1 cellular context compared by ENCODE assay signal in the genomic region with DNA sequence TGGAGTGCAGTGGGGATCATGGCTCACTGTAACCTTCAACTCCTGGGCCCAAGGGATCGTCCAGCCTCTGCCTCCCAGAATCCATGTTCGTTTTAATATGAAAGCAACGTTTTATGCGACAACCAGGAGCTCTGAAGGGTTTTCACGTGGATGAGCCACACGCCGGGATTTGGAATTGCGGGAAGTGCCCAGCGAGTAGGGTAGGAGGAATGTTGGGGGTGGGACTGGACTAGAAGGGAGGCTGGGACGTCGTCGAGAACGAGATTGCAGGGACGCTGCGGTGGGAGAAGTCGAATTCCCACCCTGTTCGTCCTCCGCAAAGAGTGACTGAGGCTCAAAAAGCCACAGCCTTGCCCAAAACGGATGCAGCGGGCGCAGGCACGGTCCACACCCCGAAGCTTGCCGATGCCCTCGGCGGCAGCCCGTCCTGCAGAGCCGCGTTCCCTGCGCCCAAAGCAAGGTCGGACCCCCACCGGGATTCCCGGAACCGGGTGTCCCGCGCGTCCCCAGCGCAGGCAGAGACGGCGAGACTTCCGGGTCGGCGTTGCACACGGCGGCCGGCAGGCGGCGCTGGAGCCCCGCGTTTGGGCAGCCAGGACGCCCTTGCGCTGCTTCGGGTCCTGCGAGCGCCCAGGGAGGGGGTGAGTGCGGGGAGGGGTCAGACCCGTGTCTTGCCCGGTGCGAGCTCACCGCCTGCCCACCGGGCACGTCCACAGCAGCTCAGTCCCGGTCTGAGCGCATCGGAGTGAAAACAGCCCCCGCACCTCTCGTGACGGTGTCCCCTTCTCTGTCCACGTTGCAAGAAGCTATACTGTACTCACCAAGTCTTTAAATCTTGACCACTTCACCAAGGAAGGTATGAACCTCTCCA.
TF ChIP-seq lines count a peak whose summit lies in the region.

No MANE protein-coding gene starts in this region.

TF ChIP-seq in HepG2, 621 proteins besides CTCF, POLR2A, EP300 and RAD21 (continued from another document and continues in another):
- TF ChIP-seq, protein P1, sequence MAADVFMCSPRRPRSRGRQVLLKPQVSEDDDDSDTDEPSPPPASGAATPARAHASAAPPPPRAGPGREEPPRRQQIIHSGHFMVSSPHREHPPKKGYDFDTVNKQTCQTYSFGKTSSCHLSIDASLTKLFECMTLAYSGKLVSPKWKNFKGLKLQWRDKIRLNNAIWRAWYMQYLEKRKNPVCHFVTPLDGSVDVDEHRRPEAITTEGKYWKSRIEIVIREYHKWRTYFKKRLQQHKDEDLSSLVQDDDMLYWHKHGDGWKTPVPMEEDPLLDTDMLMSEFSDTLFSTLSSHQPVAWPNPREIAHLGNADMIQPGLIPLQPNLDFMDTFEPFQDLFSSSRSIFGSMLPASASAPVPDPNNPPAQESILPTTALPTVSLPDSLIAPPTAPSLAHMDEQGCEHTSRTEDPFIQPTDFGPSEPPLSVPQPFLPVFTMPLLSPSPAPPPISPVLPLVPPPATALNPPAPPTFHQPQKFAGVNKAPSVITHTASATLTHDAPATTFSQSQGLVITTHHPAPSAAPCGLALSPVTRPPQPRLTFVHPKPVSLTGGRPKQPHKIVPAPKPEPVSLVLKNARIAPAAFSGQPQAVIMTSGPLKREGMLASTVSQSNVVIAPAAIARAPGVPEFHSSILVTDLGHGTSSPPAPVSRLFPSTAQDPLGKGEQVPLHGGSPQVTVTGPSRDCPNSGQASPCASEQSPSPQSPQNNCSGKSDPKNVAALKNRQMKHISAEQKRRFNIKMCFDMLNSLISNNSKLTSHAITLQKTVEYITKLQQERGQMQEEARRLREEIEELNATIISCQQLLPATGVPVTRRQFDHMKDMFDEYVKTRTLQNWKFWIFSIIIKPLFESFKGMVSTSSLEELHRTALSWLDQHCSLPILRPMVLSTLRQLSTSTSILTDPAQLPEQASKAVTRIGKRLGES (CRISPR knock-in tag; IDR thresholded peaks at IDR 0.05; ENCODE audit: borderline replicate concordance), result 0 out of 2 replicates have a peak, but pooled peaks have one; percentile 59
- TF ChIP-seq ZNF589 (CRISPR knock-in tag; conservative IDR thresholded peaks at IDR 0.05) (peak; percentile 92; the same call in 1 of the 2 replicates), FOXP1 (IDR thresholded peaks at IDR 0.05) (no peak), FOXP1 (CRISPR knock-in tag; IDR thresholded peaks at IDR 0.05) (no peak), STAG1 (CRISPR knock-in tag; IDR thresholded peaks at IDR 0.05) (peak; percentile 99), ZNF749 (CRISPR knock-in tag; IDR thresholded peaks at IDR 0.05; ENCODE audit: borderline replicate concordance) (peak; percentile 86; the same call in 1 of the 2 replicates), REXO4 (CRISPR knock-in tag; IDR thresholded peaks at IDR 0.05; ENCODE audit: borderline replicate concordance) (no peak; the same call in 1 of the 2 replicates), ZSCAN20 (CRISPR knock-in tag; IDR thresholded peaks at IDR 0.05; ENCODE audit: borderline replicate concordance) (peak; percentile 83; the same call in 1 of the 2 replicates), HIVEP1 (CRISPR knock-in tag; IDR thresholded peaks at IDR 0.05) (peak; percentile 99), KLF13 (CRISPR knock-in tag; IDR thresholded peaks at IDR 0.05) (peak; percentile 98; the same call in 1 of the 2 replicates), ZNF333 (CRISPR knock-in tag; IDR thresholded peaks at IDR 0.05; ENCODE audit: borderline replicate concordance) (peak; percentile 93; the same call in 1 of the 2 replicates), ZNF629 (CRISPR knock-in tag; conservative IDR thresholded peaks at IDR 0.05) (peak; percentile 44; the same call in 1 of the 2 replicates), ZNF552 (CRISPR knock-in tag; IDR thresholded peaks at IDR 0.05; ENCODE audit: borderline replicate concordance) (peak; percentile 97), IRX3 (CRISPR knock-in tag; IDR thresholded peaks at IDR 0.05; ENCODE audit: borderline replicate concordance, low read depth) (peak; percentile 95; the same call in 1 of the 2 replicates), RBAK (CRISPR knock-in tag; IDR thresholded peaks at IDR 0.05) (0 out of 2 replicates have a peak, but pooled peaks have one; percentile 49), STAT5B (CRISPR knock-in tag; IDR thresholded peaks at IDR 0.05) (peak; percentile 53; the same call in 1 of the 2 replicates), FOXC1 (CRISPR knock-in tag; IDR thresholded peaks at IDR 0.05; ENCODE audit: borderline replicate concordance) (peak; percentile 95), PCBP2 (optimal IDR thresholded peaks at IDR 0.05; ENCODE audit: low read depth, low read length, poor library complexity, severe bottlenecking) (no peak), SMC3 (IDR thresholded peaks at IDR 0.05; ENCODE audit: low read length) (peak; percentile 24; the same call in 1 of the 2 replicates), ZNF570 (CRISPR knock-in tag; IDR thresholded peaks at IDR 0.05; ENCODE audit: borderline replicate concordance) (no peak), ZFP36 (IDR thresholded peaks at IDR 0.05; ENCODE audit: borderline replicate concordance, low read depth, low read length, partially characterized antibody) (no peak), KLF16 (CRISPR knock-in tag; IDR thresholded peaks at IDR 0.05) (peak in 1 of 2 experiments; percentile 98; a peak in 2 of 4 replicates), JUN (CRISPR knock-in tag; IDR thresholded peaks at IDR 0.05) (peak; percentile 73; the same call in 1 of the 2 replicates), ZIK1 (CRISPR knock-in tag; IDR thresholded peaks at IDR 0.05; ENCODE audit: borderline replicate concordance, low read depth) (peak; percentile 49; the same call in 1 of the 2 replicates), JUND (CRISPR knock-in tag; IDR thresholded peaks at IDR 0.05) (peak; percentile 60), ZFP37 (CRISPR knock-in tag; IDR thresholded peaks at IDR 0.05; ENCODE audit: borderline replicate concordance) (no peak), TBX2 (CRISPR knock-in tag; IDR thresholded peaks at IDR 0.05; ENCODE audit: borderline replicate concordance) (peak; percentile 92), HOXD1 (CRISPR knock-in tag; IDR thresholded peaks at IDR 0.05) (peak; percentile 83)
- TF ChIP-seq, protein P2, sequence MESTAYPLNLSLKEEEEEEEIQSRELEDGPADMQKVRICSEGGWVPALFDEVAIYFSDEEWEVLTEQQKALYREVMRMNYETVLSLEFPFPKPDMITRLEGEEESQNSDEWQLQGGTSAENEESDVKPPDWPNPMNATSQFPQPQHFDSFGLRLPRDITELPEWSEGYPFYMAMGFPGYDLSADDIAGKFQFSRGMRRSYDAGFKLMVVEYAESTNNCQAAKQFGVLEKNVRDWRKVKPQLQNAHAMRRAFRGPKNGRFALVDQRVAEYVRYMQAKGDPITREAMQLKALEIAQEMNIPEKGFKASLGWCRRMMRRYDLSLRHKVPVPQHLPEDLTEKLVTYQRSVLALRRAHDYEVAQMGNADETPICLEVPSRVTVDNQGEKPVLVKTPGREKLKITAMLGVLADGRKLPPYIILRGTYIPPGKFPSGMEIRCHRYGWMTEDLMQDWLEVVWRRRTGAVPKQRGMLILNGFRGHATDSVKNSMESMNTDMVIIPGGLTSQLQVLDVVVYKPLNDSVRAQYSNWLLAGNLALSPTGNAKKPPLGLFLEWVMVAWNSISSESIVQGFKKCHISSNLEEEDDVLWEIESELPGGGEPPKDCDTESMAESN (CRISPR knock-in tag; conservative IDR thresholded peaks at IDR 0.05), result peak; percentile 99
- TF ChIP-seq, protein P3, sequence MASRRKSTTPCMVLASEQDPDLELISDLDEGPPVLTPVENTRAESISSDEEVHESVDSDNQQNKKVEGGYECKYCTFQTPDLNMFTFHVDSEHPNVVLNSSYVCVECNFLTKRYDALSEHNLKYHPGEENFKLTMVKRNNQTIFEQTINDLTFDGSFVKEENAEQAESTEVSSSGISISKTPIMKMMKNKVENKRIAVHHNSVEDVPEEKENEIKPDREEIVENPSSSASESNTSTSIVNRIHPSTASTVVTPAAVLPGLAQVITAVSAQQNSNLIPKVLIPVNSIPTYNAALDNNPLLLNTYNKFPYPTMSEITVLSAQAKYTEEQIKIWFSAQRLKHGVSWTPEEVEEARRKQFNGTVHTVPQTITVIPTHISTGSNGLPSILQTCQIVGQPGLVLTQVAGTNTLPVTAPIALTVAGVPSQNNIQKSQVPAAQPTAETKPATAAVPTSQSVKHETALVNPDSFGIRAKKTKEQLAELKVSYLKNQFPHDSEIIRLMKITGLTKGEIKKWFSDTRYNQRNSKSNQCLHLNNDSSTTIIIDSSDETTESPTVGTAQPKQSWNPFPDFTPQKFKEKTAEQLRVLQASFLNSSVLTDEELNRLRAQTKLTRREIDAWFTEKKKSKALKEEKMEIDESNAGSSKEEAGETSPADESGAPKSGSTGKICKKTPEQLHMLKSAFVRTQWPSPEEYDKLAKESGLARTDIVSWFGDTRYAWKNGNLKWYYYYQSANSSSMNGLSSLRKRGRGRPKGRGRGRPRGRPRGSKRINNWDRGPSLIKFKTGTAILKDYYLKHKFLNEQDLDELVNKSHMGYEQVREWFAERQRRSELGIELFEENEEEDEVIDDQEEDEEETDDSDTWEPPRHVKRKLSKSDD (CRISPR knock-in tag; IDR thresholded peaks at IDR 0.05; ENCODE audit: low read depth), result peak; percentile 77
- TF ChIP-seq, protein P4, sequence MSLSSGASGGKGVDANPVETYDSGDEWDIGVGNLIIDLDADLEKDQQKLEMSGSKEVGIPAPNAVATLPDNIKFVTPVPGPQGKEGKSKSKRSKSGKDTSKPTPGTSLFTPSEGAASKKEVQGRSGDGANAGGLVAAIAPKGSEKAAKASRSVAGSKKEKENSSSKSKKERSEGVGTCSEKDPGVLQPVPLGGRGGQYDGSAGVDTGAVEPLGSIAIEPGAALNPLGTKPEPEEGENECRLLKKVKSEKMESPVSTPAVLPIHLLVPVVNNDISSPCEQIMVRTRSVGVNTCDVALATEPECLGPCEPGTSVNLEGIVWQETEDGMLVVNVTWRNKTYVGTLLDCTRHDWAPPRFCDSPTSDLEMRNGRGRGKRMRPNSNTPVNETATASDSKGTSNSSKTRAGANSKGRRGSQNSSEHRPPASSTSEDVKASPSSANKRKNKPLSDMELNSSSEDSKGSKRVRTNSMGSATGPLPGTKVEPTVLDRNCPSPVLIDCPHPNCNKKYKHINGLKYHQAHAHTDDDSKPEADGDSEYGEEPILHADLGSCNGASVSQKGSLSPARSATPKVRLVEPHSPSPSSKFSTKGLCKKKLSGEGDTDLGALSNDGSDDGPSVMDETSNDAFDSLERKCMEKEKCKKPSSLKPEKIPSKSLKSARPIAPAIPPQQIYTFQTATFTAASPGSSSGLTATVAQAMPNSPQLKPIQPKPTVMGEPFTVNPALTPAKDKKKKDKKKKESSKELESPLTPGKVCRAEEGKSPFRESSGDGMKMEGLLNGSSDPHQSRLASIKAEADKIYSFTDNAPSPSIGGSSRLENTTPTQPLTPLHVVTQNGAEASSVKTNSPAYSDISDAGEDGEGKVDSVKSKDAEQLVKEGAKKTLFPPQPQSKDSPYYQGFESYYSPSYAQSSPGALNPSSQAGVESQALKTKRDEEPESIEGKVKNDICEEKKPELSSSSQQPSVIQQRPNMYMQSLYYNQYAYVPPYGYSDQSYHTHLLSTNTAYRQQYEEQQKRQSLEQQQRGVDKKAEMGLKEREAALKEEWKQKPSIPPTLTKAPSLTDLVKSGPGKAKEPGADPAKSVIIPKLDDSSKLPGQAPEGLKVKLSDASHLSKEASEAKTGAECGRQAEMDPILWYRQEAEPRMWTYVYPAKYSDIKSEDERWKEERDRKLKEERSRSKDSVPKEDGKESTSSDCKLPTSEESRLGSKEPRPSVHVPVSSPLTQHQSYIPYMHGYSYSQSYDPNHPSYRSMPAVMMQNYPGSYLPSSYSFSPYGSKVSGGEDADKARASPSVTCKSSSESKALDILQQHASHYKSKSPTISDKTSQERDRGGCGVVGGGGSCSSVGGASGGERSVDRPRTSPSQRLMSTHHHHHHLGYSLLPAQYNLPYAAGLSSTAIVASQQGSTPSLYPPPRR (CRISPR knock-in tag; IDR thresholded peaks at IDR 0.05; ENCODE audit: borderline replicate concordance), result peak; percentile 68
- TF ChIP-seq, protein P5, sequence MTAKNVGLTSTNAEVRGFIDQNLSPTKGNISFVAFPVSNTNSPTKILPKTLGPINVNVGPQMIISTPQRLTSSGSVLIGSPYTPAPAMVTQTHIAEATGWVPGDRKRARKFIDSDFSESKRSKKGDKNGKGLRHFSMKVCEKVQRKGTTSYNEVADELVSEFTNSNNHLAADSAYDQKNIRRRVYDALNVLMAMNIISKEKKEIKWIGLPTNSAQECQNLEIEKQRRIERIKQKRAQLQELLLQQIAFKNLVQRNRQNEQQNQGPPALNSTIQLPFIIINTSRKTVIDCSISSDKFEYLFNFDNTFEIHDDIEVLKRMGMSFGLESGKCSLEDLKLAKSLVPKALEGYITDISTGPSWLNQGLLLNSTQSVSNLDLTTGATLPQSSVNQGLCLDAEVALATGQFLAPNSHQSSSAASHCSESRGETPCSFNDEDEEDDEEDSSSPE (CRISPR knock-in tag; IDR thresholded peaks at IDR 0.05), result peak; percentile 87
- TF ChIP-seq, protein P6, sequence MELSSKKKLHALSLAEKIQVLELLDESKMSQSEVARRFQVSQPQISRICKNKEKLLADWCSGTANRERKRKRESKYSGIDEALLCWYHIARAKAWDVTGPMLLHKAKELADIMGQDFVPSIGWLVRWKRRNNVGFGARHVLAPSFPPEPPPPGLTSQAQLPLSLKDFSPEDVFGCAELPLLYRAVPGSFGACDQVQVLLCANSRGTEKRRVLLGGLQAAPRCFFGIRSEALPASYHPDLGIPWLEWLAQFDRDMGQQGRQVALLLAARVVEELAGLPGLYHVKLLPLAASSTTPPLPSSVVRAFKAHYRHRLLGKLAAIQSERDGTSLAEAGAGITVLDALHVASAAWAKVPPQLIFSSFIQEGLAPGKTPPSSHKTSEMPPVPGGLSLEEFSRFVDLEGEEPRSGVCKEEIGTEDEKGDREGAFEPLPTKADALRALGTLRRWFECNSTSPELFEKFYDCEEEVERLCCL (CRISPR knock-in tag; IDR thresholded peaks at IDR 0.05; ENCODE audit: borderline replicate concordance), result peak; percentile 94; the same call in 1 of the 2 replicates
- TF ChIP-seq, protein P7, sequence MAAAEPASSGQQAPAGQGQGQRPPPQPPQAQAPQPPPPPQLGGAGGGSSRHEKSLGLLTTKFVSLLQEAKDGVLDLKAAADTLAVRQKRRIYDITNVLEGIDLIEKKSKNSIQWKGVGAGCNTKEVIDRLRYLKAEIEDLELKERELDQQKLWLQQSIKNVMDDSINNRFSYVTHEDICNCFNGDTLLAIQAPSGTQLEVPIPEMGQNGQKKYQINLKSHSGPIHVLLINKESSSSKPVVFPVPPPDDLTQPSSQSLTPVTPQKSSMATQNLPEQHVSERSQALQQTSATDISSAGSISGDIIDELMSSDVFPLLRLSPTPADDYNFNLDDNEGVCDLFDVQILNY (CRISPR knock-in tag; conservative IDR thresholded peaks at IDR 0.05), result peak; percentile 63; the same call in 1 of the 2 replicates
- TF ChIP-seq, protein P8, sequence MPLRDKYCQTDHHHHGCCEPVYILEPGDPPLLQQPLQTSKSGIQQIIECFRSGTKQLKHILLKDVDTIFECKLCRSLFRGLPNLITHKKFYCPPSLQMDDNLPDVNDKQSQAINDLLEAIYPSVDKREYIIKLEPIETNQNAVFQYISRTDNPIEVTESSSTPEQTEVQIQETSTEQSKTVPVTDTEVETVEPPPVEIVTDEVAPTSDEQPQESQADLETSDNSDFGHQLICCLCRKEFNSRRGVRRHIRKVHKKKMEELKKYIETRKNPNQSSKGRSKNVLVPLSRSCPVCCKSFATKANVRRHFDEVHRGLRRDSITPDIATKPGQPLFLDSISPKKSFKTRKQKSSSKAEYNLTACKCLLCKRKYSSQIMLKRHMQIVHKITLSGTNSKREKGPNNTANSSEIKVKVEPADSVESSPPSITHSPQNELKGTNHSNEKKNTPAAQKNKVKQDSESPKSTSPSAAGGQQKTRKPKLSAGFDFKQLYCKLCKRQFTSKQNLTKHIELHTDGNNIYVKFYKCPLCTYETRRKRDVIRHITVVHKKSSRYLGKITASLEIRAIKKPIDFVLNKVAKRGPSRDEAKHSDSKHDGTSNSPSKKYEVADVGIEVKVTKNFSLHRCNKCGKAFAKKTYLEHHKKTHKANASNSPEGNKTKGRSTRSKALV (CRISPR knock-in tag; IDR thresholded peaks at IDR 0.05), result peak; percentile 96
